ENCODE assay signal across 10 cellular contexts in genomic region chr15:53869806-53870073, GRCh38.
"Had no signal": no experiment of that assay in that cellular context is flagged by ENCODE, and none has a peak within 500 bp of the region (broad histone marks: within the 10 kb centered on the region; RNA-seq: fewer than 3 reads in every experiment).

No MANE protein-coding gene starts in this region.

- H3K4me1 Mint-ChIP-seq: GM23338, H9, IgD-negative memory B cell had no signal

- H2AFZ ChIP-seq: GM23338 had no signal

- H3K4me2 ChIP-seq: GM23338, KMS-11 had no signal

- FAIRE-seq: H54, HTR-8/SVneo had no signal

- H3K27me3 Mint-ChIP-seq: IgD-negative memory B cell had no signal

- H3K27ac Mint-ChIP-seq: GM23338, H9, HFFc6, IgD-negative memory B cell had no signal

- H3K36me3 Mint-ChIP-seq: IgD-negative memory B cell had no signal

- H3K4me3 Mint-ChIP-seq: GM23338, H9, HFFc6, IgD-negative memory B cell had no signal

- H3K4me3 ChIP-seq: GM23338 had no signal

- H3K27ac ChIP-seq: HL-60, KMS-11 had no signal

- DNase-seq: HCEC 1CT, HFFc6, KBM-7 had no signal
